ENCODE assay signal across 8 cellular contexts in genomic region chr3:73624363-73625123, GRCh38. TPM values are rescaled to one million over a fixed set of nuclear protein-coding genes. Genes with fewer than 3 reads are reported as not detected.
DNase-seq lines count a peak whose midpoint lies in the region; ATAC-seq and TF ChIP-seq lines count a peak whose summit lies in the region.

Gene PDZRN3 (minus strand): TSS chr3:73624941.

- H3K4me3 ChIP-seq in Peyer's patch (peak within 1 kb of the TSS; percentile 34 to 71 (median 53)), fibroblast of lung (replicated peaks in 1 of 4; ENCODE audit: control extremely low read depth in 1 of 4, insufficient read depth in 1 of 4, low read depth in 3 of 4, low read length in 4 of 4) (peak within 1 kb of the TSS; percentile 48 to 94 (median 80)), muscle layer of duodenum (ENCODE audit: low read depth in 1 of 2, low read length in 2 of 2) (peak within 1 kb of the TSS; percentile 82 to 83)

- no peak for ATAC-seq in GM21447 (IDR thresholded peaks at IDR 0.05; ENCODE audit: unreplicated experiment)
- ATAC-seq in GM21515 (IDR thresholded peaks at IDR 0.05; ENCODE audit: unreplicated experiment): no peak

- H2AFZ ChIP-seq in fibroblast of lung (ENCODE audit: low read length): peak within 1 kb of the TSS; percentile 87

- no peaks in the 10 kb centered on the region for H4K20me1 ChIP-seq in fibroblast of lung (ENCODE audit: control insufficient read depth, extremely low read depth, insufficient read depth, low read length)

- H3K27ac ChIP-seq in Peyer's patch (peak within 1 kb of the TSS; percentile 62 to 93 (median 75)), fibroblast of lung (ENCODE audit: insufficient read depth, low read length) (peak within 1 kb of the TSS; percentile 72), muscle layer of duodenum (ENCODE audit: low read length) (peak within 1 kb of the TSS; percentile 88)

- H3K36me3 ChIP-seq in Peyer's patch (no peaks in the 10 kb centered on the region), fibroblast of lung (ENCODE audit: control insufficient read depth, insufficient read depth, low read length) (no peaks in the 10 kb centered on the region), muscle layer of duodenum (ENCODE audit: control insufficient read depth in 1 of 2, insufficient read depth in 2 of 2, low read length in 2 of 2) (no peaks in the 10 kb centered on the region)

- peak; percentile 72 for DNase-seq in DMS53 (lab: John Stamatoyannopoulos, UW)
- DNase-seq in Peyer's patch: peak in 2 of 3 donors; percentile 62 to 65
- peak; percentile 75 to 77 for DNase-seq in fibroblast of lung (ENCODE audit: low read depth in 2 of 2)
- DNase-seq in stimulated activated CD8-positive, alpha-beta memory T cell treated with anti-CD3 and anti-CD28 coated beads, Interleukin-4, amount 100 ng/mL, for 48 hours: no peak
- DNase-seq in GM19240 (ENCODE audit: insufficient read length, low spot score): no peak

- no peaks in the 10 kb centered on the region for H3K4me1 ChIP-seq in Peyer's patch
- H3K4me1 ChIP-seq in fibroblast of lung (ENCODE audit: control insufficient read depth, extremely low read depth, insufficient read depth, low read length): peaks cover 3% of the 10 kb centered on the region
- H3K4me1 ChIP-seq in muscle layer of duodenum (ENCODE audit: control insufficient read depth in 1 of 2, insufficient read depth in 2 of 2, low read length in 2 of 2): peaks cover 5 to 36% of the 10 kb centered on the region in 2 donors

- peak within 1 kb of the TSS; percentile 73 for H3K9ac ChIP-seq in fibroblast of lung (ENCODE audit: insufficient read depth, low read length)

- H3K9me3 ChIP-seq in Peyer's patch (no peaks in the 10 kb centered on the region), fibroblast of lung (ENCODE audit: control insufficient read depth, insufficient read depth, low read depth, low read length) (no peaks in the 10 kb centered on the region), muscle layer of duodenum (ENCODE audit: control insufficient read depth in 1 of 2, low read length in 2 of 2) (no peaks in the 10 kb centered on the region)

- no peak for TF ChIP-seq POLR2A in Peyer's patch (IDR thresholded peaks at IDR 0.05)

- peaks cover 33% of the 10 kb centered on the region for H3K79me2 ChIP-seq in fibroblast of lung (ENCODE audit: control insufficient read depth, insufficient read depth, low read length)

- peak in 1 of 6 experiments; percentile 1 for TF ChIP-seq CTCF in Peyer's patch (IDR thresholded peaks at IDR 0.05)
- TF ChIP-seq CTCF in fibroblast of lung (conservative IDR thresholded peaks at IDR 0.05 in 1 of 2, IDR thresholded peaks at IDR 0.05 in 1 of 2; ENCODE audit: low read depth in 1 of 2, low read length in 2 of 2): no peak

- H3K27me3 ChIP-seq in Peyer's patch: no peaks in the 10 kb centered on the region
- H3K27me3 ChIP-seq in fibroblast of lung (ENCODE audit: control insufficient read depth, insufficient read depth, low read length): no peaks in the 10 kb centered on the region
- no peaks in the 10 kb centered on the region for H3K27me3 ChIP-seq in muscle layer of duodenum (ENCODE audit: low read depth, low read length)

- peak within 1 kb of the TSS; percentile 92 for H3K4me2 ChIP-seq in fibroblast of lung (ENCODE audit: extremely low read depth, insufficient read depth, low read length)

RNA-seq across cellular contexts. Expression of gene PDZRN3, which starts in this region (rescaled TPM):
- 10 to 100 TPM; 13.3 to 81.7 (median 19.7) TPM for total RNA-seq in Peyer's patch
- total RNA-seq in fibroblast of lung: 47.5 and 56.3 TPM in 2 replicates
- 10.7 and 14.6 TPM in 2 replicates for polyA plus RNA-seq in fibroblast of lung
- polyA plus RNA-seq in fibroblast of lung (2012): 20.0 and 36.3 TPM in 2 replicates
- polyA minus RNA-seq in fibroblast of lung (ENCODE audit: low replicate concordance): 42.1 and 58.7 TPM in 2 replicates

Comparison
In these comparisons a context has a peak if more than half of its experiments do, and no peak if none do; other contexts are left out.
1. DNase-seq: peak in DMS53 (single experiment), Peyer's patch (2 of 3) and fibroblast of lung (2 of 2); none in stimulated activated CD8-positive, alpha-beta memory T cell treated with anti-CD3 and anti-CD28 coated beads, Interleukin-4, amount 100 ng/mL, for 48 hours (single experiment) and GM19240 (single experiment).
2. Peak in every context shown above with its lines, with median percentiles within 50 percentile points of each other: H3K27ac ChIP-seq and H3K4me3 ChIP-seq.